In the genomic region with DNA sequence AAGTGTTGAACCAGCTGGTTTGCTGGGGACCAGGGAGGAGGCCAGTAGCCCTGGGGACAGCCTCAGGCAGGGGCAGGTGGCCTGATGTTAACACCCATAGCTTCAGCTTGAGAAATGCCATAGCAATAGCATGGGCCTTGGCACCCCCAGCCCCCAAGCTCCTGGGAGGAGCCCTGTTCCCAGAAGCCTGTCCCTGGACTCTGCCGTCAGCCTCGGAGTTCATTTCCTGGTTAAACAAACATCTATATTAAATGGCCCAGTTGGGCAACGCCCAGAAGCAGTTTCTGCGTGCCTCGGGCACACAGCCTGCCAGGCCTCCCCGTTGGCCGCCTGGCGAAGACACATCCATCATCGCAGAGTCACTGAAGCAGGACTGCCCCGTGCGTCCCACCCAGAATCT, we compare ENCODE assay signal across 1 cellular context.
TF ChIP-seq lines count a peak whose summit lies in the region.

No MANE protein-coding gene starts in this region.

TF ChIP-seq in WTC11, 78 proteins besides CTCF, POLR2A, EP300 and RAD21 (continued from another document):
- TF ChIP-seq, protein P1, sequence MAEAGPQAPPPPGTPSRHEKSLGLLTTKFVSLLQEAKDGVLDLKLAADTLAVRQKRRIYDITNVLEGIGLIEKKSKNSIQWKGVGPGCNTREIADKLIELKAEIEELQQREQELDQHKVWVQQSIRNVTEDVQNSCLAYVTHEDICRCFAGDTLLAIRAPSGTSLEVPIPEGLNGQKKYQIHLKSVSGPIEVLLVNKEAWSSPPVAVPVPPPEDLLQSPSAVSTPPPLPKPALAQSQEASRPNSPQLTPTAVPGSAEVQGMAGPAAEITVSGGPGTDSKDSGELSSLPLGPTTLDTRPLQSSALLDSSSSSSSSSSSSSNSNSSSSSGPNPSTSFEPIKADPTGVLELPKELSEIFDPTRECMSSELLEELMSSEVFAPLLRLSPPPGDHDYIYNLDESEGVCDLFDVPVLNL (CRISPR knock-in tag; IDR thresholded peaks at IDR 0.05; ENCODE audit: borderline replicate concordance, low read depth) = no peak
- no peak for TF ChIP-seq TEAD4 (CRISPR knock-in tag; IDR thresholded peaks at IDR 0.05)
- TF ChIP-seq, protein P2, sequence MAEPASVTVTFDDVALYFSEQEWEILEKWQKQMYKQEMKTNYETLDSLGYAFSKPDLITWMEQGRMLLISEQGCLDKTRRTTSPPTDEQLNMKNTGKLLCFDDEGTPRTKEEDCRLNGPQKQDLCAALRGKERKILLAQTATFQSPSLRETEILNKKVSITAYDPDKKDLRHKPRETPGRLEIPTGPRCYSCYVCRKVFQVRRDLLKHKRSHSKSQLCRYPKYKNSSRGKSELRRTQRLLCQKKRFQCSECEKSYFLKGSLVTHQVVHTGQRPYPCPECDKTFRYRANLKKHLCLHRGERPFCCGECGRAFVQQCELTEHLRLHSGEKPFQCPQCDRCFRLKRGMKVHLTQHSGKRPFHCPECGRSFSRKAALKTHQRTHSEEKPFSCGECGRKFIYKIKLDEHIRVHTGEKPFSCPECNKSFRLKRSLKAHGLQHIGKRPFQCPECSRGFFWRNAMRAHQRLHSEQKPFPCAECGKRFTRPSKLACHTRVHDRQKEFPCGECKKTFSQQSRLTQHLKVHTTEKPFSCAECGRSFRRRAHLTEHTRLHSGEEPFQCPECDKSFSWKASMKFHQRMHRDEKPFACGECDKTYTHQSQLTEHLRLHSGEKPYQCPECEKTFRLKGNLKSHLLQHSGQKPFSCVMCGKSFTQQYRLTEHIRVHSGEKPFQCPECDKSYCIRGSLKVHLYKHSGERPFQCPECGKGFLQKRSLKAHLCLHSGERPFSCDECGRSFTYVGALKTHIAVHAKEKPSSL (CRISPR knock-in tag; conservative IDR thresholded peaks at IDR 0.05) = no peak
